In the genomic region with DNA sequence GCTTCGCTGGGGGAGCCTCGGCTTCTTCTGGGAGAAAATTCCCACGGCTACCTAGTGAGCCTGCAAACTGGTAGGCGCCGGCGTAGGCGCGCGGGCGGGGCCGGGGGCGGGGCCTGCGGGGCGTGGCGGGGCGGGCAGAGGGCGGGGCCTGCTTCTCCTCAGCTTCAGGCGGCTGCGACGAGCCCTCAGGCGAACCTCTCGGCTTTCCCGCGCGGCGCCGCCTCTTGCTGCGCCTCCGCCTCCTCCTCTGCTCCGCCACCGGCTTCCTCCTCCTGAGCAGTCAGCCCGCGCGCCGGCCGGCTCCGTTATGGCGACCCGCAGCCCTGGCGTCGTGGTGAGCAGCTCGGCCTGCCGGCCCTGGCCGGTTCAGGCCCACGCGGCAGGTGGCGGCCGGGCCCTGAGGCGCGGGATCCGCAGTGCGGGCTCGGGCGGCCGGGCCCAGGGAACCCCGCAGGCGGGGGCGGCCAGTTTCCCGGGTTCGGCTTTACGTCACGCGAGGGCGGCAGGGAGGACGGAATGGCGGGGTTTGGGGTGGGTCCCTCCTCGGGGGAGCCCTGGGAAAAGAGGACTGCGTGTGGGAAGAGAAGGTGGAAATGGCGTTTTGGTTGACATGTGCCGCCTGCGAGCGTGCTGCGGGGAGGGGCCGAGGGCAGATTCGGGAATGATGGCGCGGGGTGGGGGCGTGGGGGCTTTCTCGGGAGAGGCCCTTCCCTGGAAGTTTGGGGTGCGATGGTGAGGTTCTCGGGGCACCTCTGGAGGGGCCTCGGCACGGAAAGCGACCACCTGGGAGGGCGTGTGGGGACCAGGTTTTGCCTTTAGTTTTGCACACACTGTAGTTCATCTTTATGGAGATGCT, we compare ENCODE assay signal across 8 cellular contexts. TPM values are rescaled to one million over a fixed set of nuclear protein-coding genes. Genes with fewer than 3 reads are reported as not detected.
A peak's percentile ranks its signal among the peaks of the same experiment; 100 is the strongest.
DNase-seq lines count a peak whose midpoint lies in the region; ATAC-seq and TF ChIP-seq lines count a peak whose summit lies in the region.

A gene with protein sequence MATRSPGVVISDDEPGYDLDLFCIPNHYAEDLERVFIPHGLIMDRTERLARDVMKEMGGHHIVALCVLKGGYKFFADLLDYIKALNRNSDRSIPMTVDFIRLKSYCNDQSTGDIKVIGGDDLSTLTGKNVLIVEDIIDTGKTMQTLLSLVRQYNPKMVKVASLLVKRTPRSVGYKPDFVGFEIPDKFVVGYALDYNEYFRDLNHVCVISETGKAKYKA (plus strand): TSS at position 161 of the 856 bp plus-strand sequence. CDS start 147 bp downstream, at position 308.

- ATAC-seq in HG02642 (IDR thresholded peaks at IDR 0.05; ENCODE audit: poor library complexity, unreplicated experiment): peak; percentile 96

- H3K9me2 ChIP-seq in hepatocyte (replicated peaks; ENCODE audit: insufficient read depth): no peaks in the 10 kb centered on the region

- DNase-seq in NCI-H1417 treated with DMSO at 0.1 percent for 48 hours (lab: John Stamatoyannopoulos, UW) (peak; percentile 10), T-helper 9 cell (peak; percentile 69), ascending aorta (ENCODE audit: low spot score in 2 of 2) (peak; percentile 16 to 88), hepatocyte (ENCODE audit: low spot score) (peak; percentile 88), retina (peak; percentile 77), vagina (ENCODE audit: extremely low spot score in 2 of 2) (no peak)

- H3K4me2 ChIP-seq in hepatocyte: peak within 1 kb of the TSS; percentile 80

- intact Hi-C loops in ascending aorta (cut with DNase I): loop anchor here (10.0 kb wide), 1 partner anchor 345 kb away; a partner anchor contains a TSS
- intact Hi-C loops in vagina (cut with DNase I): no loop called here

- H3K4me3 ChIP-seq in GM12875 (ENCODE audit: low read depth, low read length) (peak within 1 kb of the TSS; percentile 71), ascending aorta (peak within 1 kb of the TSS; percentile 70 to 81), hepatocyte (peak within 1 kb of the TSS; percentile 42), vagina (peak within 1 kb of the TSS; percentile 48 to 64)

- H3K27me3 ChIP-seq in ascending aorta (no peaks in the 10 kb centered on the region), hepatocyte (no peaks in the 10 kb centered on the region), vagina (no peaks in the 10 kb centered on the region)

- H2AFZ ChIP-seq in hepatocyte: peak within 1 kb of the TSS; percentile 90

- peak within 1 kb of the TSS; percentile 71 to 80 for H3K27ac ChIP-seq in ascending aorta
- peak within 1 kb of the TSS; percentile 78 for H3K27ac ChIP-seq in hepatocyte
- H3K27ac ChIP-seq in vagina: peak within 1 kb of the TSS; percentile 73

- peaks cover 2% of the 10 kb centered on the region for H3K79me2 ChIP-seq in hepatocyte

- WGBS in hepatocyte (ENCODE audit: low lambda C conversion rate, missing lambda C conversion rate): 44% methylated on average over 45 of the region's 85 CpGs

- no peaks in the 10 kb centered on the region for H4K20me1 ChIP-seq in hepatocyte (ENCODE audit: insufficient read depth, poor library complexity, severe bottlenecking)

- H3K36me3 ChIP-seq in ascending aorta: no peaks in the 10 kb centered on the region
- no peaks in the 10 kb centered on the region for H3K36me3 ChIP-seq in hepatocyte (replicated peaks; ENCODE audit: insufficient read depth, low read depth)
- H3K36me3 ChIP-seq in vagina: no peaks in the 10 kb centered on the region

- no peak for TF ChIP-seq CTCF in GM12875 (IDR thresholded peaks at IDR 0.05; ENCODE audit: borderline replicate concordance, insufficient read depth, low read depth, low read length)
- TF ChIP-seq CTCF in ascending aorta (IDR thresholded peaks at IDR 0.05): no peak
- no peak for TF ChIP-seq CTCF in hepatocyte (IDR thresholded peaks at IDR 0.05; ENCODE audit: poor library complexity)
- no peak for TF ChIP-seq CTCF in vagina (IDR thresholded peaks at IDR 0.05)

- H3K9me3 ChIP-seq in ascending aorta (no peaks in the 10 kb centered on the region), hepatocyte (ENCODE audit: low read depth) (no peaks in the 10 kb centered on the region), vagina (no peaks in the 10 kb centered on the region)

- H3K4me1 ChIP-seq in ascending aorta (no peaks in the 10 kb centered on the region), hepatocyte (ENCODE audit: insufficient read depth) (no peaks in the 10 kb centered on the region), vagina (no peaks in the 10 kb centered on the region)

- TF ChIP-seq POLR2A in vagina (IDR thresholded peaks at IDR 0.05): peak in 1 of 2 donors; percentile 33

RNA-seq across cellular contexts. Expression of the gene that starts here (rescaled TPM):
- total RNA-seq in ascending aorta (20.3 TPM), hepatocyte (6.5 and 6.8 TPM in 2 replicates), vagina (14.5 TPM)
- polyA plus RNA-seq in hepatocyte: 14.0 and 17.6 TPM in 2 replicates

Comparison
In these comparisons a context has a peak if more than half of its experiments do, and no peak if none do; other contexts are left out.
1. DNase-seq: peak in NCI-H1417 treated with DMSO at 0.1 percent for 48 hours (single experiment), T-helper 9 cell (single experiment), ascending aorta (2 of 2), hepatocyte (single experiment) and retina (single experiment); none in vagina (0 of 2).
2. Peak in every context shown above with its lines, with median percentiles within 50 percentile points of each other: H3K4me3 ChIP-seq and H3K27ac ChIP-seq.